Comparison of ENCODE assay signal across 1 cellular context in genomic region chr10:75235375-75236177, GRCh38.
TF ChIP-seq lines count a peak whose summit lies in the region.

Gene COMTD1 (minus strand): TSS chr10:75235957. CDS start chr10:75235928, 29 bp downstream.

TF ChIP-seq in HepG2, 621 proteins besides CTCF, POLR2A, EP300 and RAD21 (continued from another document and continues in another):
- TF ChIP-seq GMEB1 (CRISPR knock-in tag; IDR thresholded peaks at IDR 0.05; ENCODE audit: borderline replicate concordance) (peak; percentile 21), TARDBP (CRISPR knock-in tag; IDR thresholded peaks at IDR 0.05) (peak; percentile 66), ARHGAP35 (CRISPR knock-in tag; IDR thresholded peaks at IDR 0.05; ENCODE audit: borderline replicate concordance) (no peak; the same call in 1 of the 2 replicates), BCLAF1 (IDR thresholded peaks at IDR 0.05) (no peak), AKAP8 (CRISPR knock-in tag; IDR thresholded peaks at IDR 0.05) (no peak), TGIF2 (CRISPR knock-in tag; IDR thresholded peaks at IDR 0.05) (0 out of 2 replicates have a peak, but pooled peaks have one; percentile 28), RBFOX2 (IDR thresholded peaks at IDR 0.05; ENCODE audit: low read depth, low read length) (peak; percentile 90), MXI1 (IDR thresholded peaks at IDR 0.05; ENCODE audit: borderline replicate concordance, low read depth, low read length) (peak; percentile 75; the same call in 2 of the 3 replicates), KAT8 (CRISPR knock-in tag; IDR thresholded peaks at IDR 0.05) (peak; percentile 71), ZNF101 (CRISPR knock-in tag; IDR thresholded peaks at IDR 0.05; ENCODE audit: borderline replicate concordance, low read depth) (no peak), ZNF710 (CRISPR knock-in tag; IDR thresholded peaks at IDR 0.05; ENCODE audit: borderline replicate concordance) (no peak; the same call in 1 of the 2 replicates), USF2 (IDR thresholded peaks at IDR 0.05; ENCODE audit: low read depth, low read length) (peak; percentile 85), USF2 (CRISPR knock-in tag; IDR thresholded peaks at IDR 0.05; ENCODE audit: borderline replicate concordance) (peak; percentile 85; the same call in 1 of the 2 replicates), ZNF670 (CRISPR knock-in tag; IDR thresholded peaks at IDR 0.05; ENCODE audit: borderline replicate concordance) (no peak; the same call in 1 of the 2 replicates), PRPF4 (IDR thresholded peaks at IDR 0.05; ENCODE audit: low read depth, low read length, poor library complexity, severe bottlenecking) (no peak), ZNF772 (CRISPR knock-in tag; IDR thresholded peaks at IDR 0.05) (no peak), HIC2 (CRISPR knock-in tag; IDR thresholded peaks at IDR 0.05; ENCODE audit: low read depth) (peak; percentile 31; the same call in 1 of the 2 replicates), ZNF317 (CRISPR knock-in tag; IDR thresholded peaks at IDR 0.05) (no peak; the same call in 1 of the 2 replicates), THAP7 (CRISPR knock-in tag; IDR thresholded peaks at IDR 0.05) (no peak), CENPX (CRISPR knock-in tag; IDR thresholded peaks at IDR 0.05) (no peak), ZNF547 (CRISPR knock-in tag; IDR thresholded peaks at IDR 0.05) (no peak), NFATC3 (CRISPR knock-in tag; IDR thresholded peaks at IDR 0.05) (0 out of 2 replicates have a peak, but pooled peaks have one; percentile 32), ZSCAN31 (CRISPR knock-in tag; IDR thresholded peaks at IDR 0.05; ENCODE audit: low read depth) (no peak; the same call in 1 of the 2 replicates), DNMT3B (CRISPR knock-in tag; conservative IDR thresholded peaks at IDR 0.05) (no peak), KDM3A (CRISPR knock-in tag; IDR thresholded peaks at IDR 0.05; ENCODE audit: low read depth) (peak; percentile 92), ZBTB8A (CRISPR knock-in tag; IDR thresholded peaks at IDR 0.05; ENCODE audit: borderline replicate concordance, low read depth) (no peak; the same call in 1 of the 2 replicates), STAT6 (CRISPR knock-in tag; IDR thresholded peaks at IDR 0.05; ENCODE audit: borderline replicate concordance) (no peak), ZNF354B (CRISPR knock-in tag; IDR thresholded peaks at IDR 0.05) (no peak), SRSF4 (IDR thresholded peaks at IDR 0.05; ENCODE audit: low read depth, low read length, poor library complexity, severe bottlenecking) (no peak), SOX13 (IDR thresholded peaks at IDR 0.05) (no peak), SOX13 (CRISPR knock-in tag; conservative IDR thresholded peaks at IDR 0.05 in 1 of 2, IDR thresholded peaks at IDR 0.05 in 1 of 2) (peak in 1 of 2 experiments; percentile 37; a peak in 1 of 4 replicates), FOSL1 (CRISPR knock-in tag; IDR thresholded peaks at IDR 0.05; ENCODE audit: borderline replicate concordance) (no peak), ZKSCAN8 (CRISPR knock-in tag; IDR thresholded peaks at IDR 0.05; ENCODE audit: borderline replicate concordance) (peak; percentile 72; the same call in 1 of the 2 replicates), POLR2AphosphoS5 (IDR thresholded peaks at IDR 0.05; ENCODE audit: low read depth, low read length) (no peak), HMGXB4 (CRISPR knock-in tag; IDR thresholded peaks at IDR 0.05; ENCODE audit: borderline replicate concordance in 1 of 2, low read depth in 1 of 2) (peak; percentile 85 to 94), XRCC5 (optimal IDR thresholded peaks at IDR 0.05; ENCODE audit: low read length) (peak; percentile 90), HIVEP1 (CRISPR knock-in tag; IDR thresholded peaks at IDR 0.05) (peak; percentile 98), PHF5A (CRISPR knock-in tag; IDR thresholded peaks at IDR 0.05; ENCODE audit: low read depth, unreplicated experiment) (no peak), AGO2 (optimal IDR thresholded peaks at IDR 0.05; ENCODE audit: low read depth, low read length) (peak; percentile 16), POGZ (CRISPR knock-in tag; IDR thresholded peaks at IDR 0.05) (no peak; the same call in none of the 2 replicates), HDAC2 (CRISPR knock-in tag; IDR thresholded peaks at IDR 0.05) (peak; percentile 41; the same call in 1 of the 2 replicates), CBFB (CRISPR knock-in tag; IDR thresholded peaks at IDR 0.05) (no peak; the same call in 1 of the 2 replicates), BATF2 (CRISPR knock-in tag; IDR thresholded peaks at IDR 0.05) (no peak), KLF15 (CRISPR knock-in tag; IDR thresholded peaks at IDR 0.05; ENCODE audit: borderline replicate concordance) (no peak; the same call in 1 of the 2 replicates), DMAP1 (CRISPR knock-in tag; IDR thresholded peaks at IDR 0.05) (peak; percentile 88), MXD3 (CRISPR knock-in tag; IDR thresholded peaks at IDR 0.05) (no peak; the same call in 1 of the 2 replicates)
